Comparison of ENCODE assay signal across 12 cellular contexts in the genomic region with DNA sequence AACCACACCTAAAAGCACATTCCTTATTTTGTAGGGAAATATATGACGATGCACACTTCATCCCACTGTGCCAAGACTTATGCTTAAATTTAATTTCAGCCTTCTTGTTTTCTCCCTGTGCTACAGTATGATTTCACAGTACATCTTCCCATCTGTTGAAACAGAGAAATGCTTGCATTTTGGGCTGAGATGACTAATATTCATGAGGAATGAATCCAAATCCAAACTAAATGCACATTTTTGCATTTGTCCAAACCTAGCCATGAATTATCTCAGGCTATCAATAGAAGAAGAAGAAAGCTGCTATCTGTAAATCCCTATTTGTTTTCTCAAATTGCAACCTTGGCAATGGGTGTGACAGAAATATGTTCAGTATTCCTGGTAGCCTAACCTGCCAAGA.
"Had no signal": no experiment of that assay in that cellular context is flagged by ENCODE, and none has a peak within 500 bp of the region (broad histone marks: within the 10 kb centered on the region; RNA-seq: fewer than 3 reads in every experiment).

No MANE protein-coding gene starts in this region.

- H3K9me3 Mint-ChIP-seq: activated naive CD8-positive, alpha-beta T cell treated with anti-CD3 and anti-CD28 coated beads, Interleukin-2, amount 50 U/mL, for 24 hours; activated T-helper 1 cell treated with anti-CD3 and anti-CD28 coated beads, Interleukin-12 subunit alpha, Interleukin-12 subunit beta, Interleukin-2, Interleukin-4 antibody, amounts not matched to agents 30 ng/mL and 10 ng/mL and 1 ng/mL, durations not matched to agents 14 hours and 24 hours and 36 hours; stimulated activated effector memory CD8-positive, alpha-beta T cell treated with anti-CD3 and anti-CD28 coated beads, Interleukin-12 subunit alpha, Interleukin-12 subunit beta, amount 100 ng/mL, for 72 hours had no signal

- H3K4me3 Mint-ChIP-seq: activated CD8-positive, alpha-beta T cell treated with anti-CD3 and anti-CD28 coated beads, Interleukin-2, amount 10 ng/mL, durations not matched to agents 7 days and 5 days; activated naive CD8-positive, alpha-beta T cell treated with anti-CD3 and anti-CD28 coated beads, Interleukin-2, amount 50 U/mL, for 24 hours; activated T-helper 1 cell treated with anti-CD3 and anti-CD28 coated beads, Interleukin-12 subunit alpha, Interleukin-12 subunit beta, Interleukin-2, Interleukin-4 antibody, amounts not matched to agents 30 ng/mL and 10 ng/mL and 1 ng/mL, durations not matched to agents 14 hours and 24 hours and 36 hours; stimulated activated effector memory CD8-positive, alpha-beta T cell treated with anti-CD3 and anti-CD28 coated beads, Interleukin-12 subunit alpha, Interleukin-12 subunit beta, amount 100 ng/mL, for 72 hours had no signal

- H3K27me3 Mint-ChIP-seq: activated naive CD8-positive, alpha-beta T cell treated with anti-CD3 and anti-CD28 coated beads, Interleukin-2, amount 50 U/mL, for 24 hours had no signal

- ATAC-seq: activated CD8-positive, alpha-beta T cell treated with anti-CD3 and anti-CD28 coated beads, Interleukin-2, amount 10 ng/mL, durations not matched to agents 7 days and 5 days; activated naive CD8-positive, alpha-beta T cell treated with anti-CD3 and anti-CD28 coated beads, Interleukin-2, amount 50 U/mL, for 24 hours; left lung; stimulated activated effector memory CD8-positive, alpha-beta T cell treated with anti-CD3 and anti-CD28 coated beads, Interleukin-12 subunit alpha, Interleukin-12 subunit beta, amount 100 ng/mL, for 72 hours had no signal

- H3K36me3 Mint-ChIP-seq: stimulated activated effector memory CD8-positive, alpha-beta T cell treated with anti-CD3 and anti-CD28 coated beads, Interleukin-12 subunit alpha, Interleukin-12 subunit beta, amount 100 ng/mL, for 72 hours had no signal

- H3K27ac Mint-ChIP-seq: activated CD8-positive, alpha-beta T cell treated with anti-CD3 and anti-CD28 coated beads, Interleukin-2, amount 10 ng/mL, durations not matched to agents 7 days and 5 days; activated naive CD8-positive, alpha-beta T cell treated with anti-CD3 and anti-CD28 coated beads, Interleukin-2, amount 50 U/mL, for 24 hours; activated T-helper 1 cell treated with anti-CD3 and anti-CD28 coated beads, Interleukin-12 subunit alpha, Interleukin-12 subunit beta, Interleukin-2, Interleukin-4 antibody, amounts not matched to agents 30 ng/mL and 10 ng/mL and 1 ng/mL, durations not matched to agents 14 hours and 24 hours and 36 hours; stimulated activated effector memory CD8-positive, alpha-beta T cell treated with anti-CD3 and anti-CD28 coated beads, Interleukin-12 subunit alpha, Interleukin-12 subunit beta, amount 100 ng/mL, for 72 hours had no signal

- H3K4me1 Mint-ChIP-seq: activated naive CD8-positive, alpha-beta T cell treated with anti-CD3 and anti-CD28 coated beads, Interleukin-2, amount 50 U/mL, for 24 hours; stimulated activated effector memory CD8-positive, alpha-beta T cell treated with anti-CD3 and anti-CD28 coated beads, Interleukin-12 subunit alpha, Interleukin-12 subunit beta, amount 100 ng/mL, for 72 hours had no signal

- DNase-seq: activated CD4-positive, alpha-beta T cell treated with anti-CD3 and anti-CD28 coated beads for 4 hours; activated CD8-positive, alpha-beta T cell treated with anti-CD3 and anti-CD28 coated beads, Interleukin-2, amount 10 ng/mL, durations not matched to agents 7 days and 5 days; activated naive CD4-positive, alpha-beta T cell; activated naive CD8-positive, alpha-beta T cell treated with anti-CD3 and anti-CD28 coated beads, Interleukin-2, amount 50 U/mL, for 24 hours; caudate nucleus; effector CD8-positive, alpha-beta T cell; left lung; posterior cingulate gyrus; T-helper 1 cell; WERI-Rb-1 had no signal
